In the genomic region with DNA sequence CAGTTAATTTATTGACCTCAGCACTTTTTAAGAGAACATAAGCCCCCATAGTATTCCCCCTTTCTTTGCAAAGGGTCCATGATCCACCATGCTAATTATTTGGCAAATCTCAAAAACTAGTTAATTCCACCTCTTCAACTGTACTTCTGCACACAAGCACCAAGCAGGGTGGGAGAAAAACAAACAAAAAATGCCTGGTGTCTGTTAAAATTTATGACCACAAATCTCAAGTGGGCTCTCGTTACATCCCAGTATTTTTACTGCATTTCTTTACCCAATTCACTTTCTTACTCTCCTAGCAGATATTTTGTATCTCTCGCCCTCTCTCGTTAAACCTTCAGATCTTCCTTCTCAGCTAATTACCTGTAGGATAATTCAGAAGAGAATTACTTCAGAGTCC, we compare ENCODE assay signal across 32 cellular contexts. TPM values are rescaled to one million over a fixed set of nuclear protein-coding genes. Genes with fewer than 3 reads are reported as not detected.
"Had no signal": no experiment of that assay in that cellular context is flagged by ENCODE, and none has a peak within 500 bp of the region (broad histone marks: within the 10 kb centered on the region; RNA-seq: fewer than 3 reads in every experiment).

No MANE protein-coding gene starts in this region.

- H3K9me3 Mint-ChIP-seq: activated naive CD4-positive, alpha-beta T cell treated with anti-CD3 and anti-CD28 coated beads, Interleukin-2, amount 10 ng/mL, durations not matched to agents 7 days and 5 days; activated T-helper 1 cell treated with anti-CD3 and anti-CD28 coated beads, Interleukin-12 subunit alpha, Interleukin-12 subunit beta, Interleukin-2, Interleukin-4 antibody, amounts not matched to agents 30 ng/mL and 10 ng/mL and 1 ng/mL, durations not matched to agents 14 hours and 24 hours and 36 hours had no signal

- DNase-seq: activated CD4-positive, alpha-beta memory T cell treated with anti-CD3 and anti-CD28 coated beads for 36 hours; activated CD4-positive, alpha-beta T cell treated with anti-CD3 and anti-CD28 coated beads for 48 hours; activated CD8-positive, alpha-beta memory T cell treated with anti-CD3 and anti-CD28 coated beads, Interleukin-2, amount 50 U/mL, for 4 hours; activated effector memory CD4-positive, alpha-beta T cell treated with anti-CD3 and anti-CD28 coated beads, Interleukin-2, amount 50 U/mL, for 16 hours; activated naive CD4-positive, alpha-beta T cell treated with anti-CD3 and anti-CD28 coated beads, Interleukin-2, amount 10 ng/mL, durations not matched to agents 7 days and 5 days; activated naive CD8-positive, alpha-beta T cell treated with anti-CD3 and anti-CD28 coated beads, Interleukin-2, amount 10 ng/mL, durations not matched to agents 7 days and 5 days; activated T-cell treated with anti-CD3 and anti-CD28 coated beads, Interleukin-2, amount 50 U/mL, for 1 hour; brain microvascular endothelial cell; caudate nucleus; foreskin melanocyte; heart right ventricle; kidney glomerular epithelial cell; left ventricle myocardium superior; mucosa of descending colon; ovary; right lobe of liver; stimulated activated CD4-positive, alpha-beta T cell treated with anti-CD3 and anti-CD28 coated beads, Interleukin-4, amount 100 ng/mL, for 24 hours; T-helper 9 cell; trophoblast cell; WERI-Rb-1 had no signal

- FAIRE-seq: urothelium cell line had no signal

- H3K27me3 ChIP-seq: ascending aorta, brain microvascular endothelial cell, esophagus muscularis mucosa, ovary, right lobe of liver had no signal

- H3K27ac ChIP-seq: ascending aorta, brain microvascular endothelial cell, heart right ventricle, ovary, right lobe of liver, thoracic aorta, WERI-Rb-1 had no signal

- H3K36me3 ChIP-seq: ascending aorta, esophagus muscularis mucosa, heart right ventricle, ovary, right lobe of liver, thoracic aorta, WERI-Rb-1 had no signal

- H3K4me3 ChIP-seq: ascending aorta, esophagus muscularis mucosa, heart right ventricle, mucosa of descending colon, ovary, right lobe of liver, skin epidermis, thoracic aorta had no signal

- H3K36me3 Mint-ChIP-seq: activated naive CD4-positive, alpha-beta T cell treated with anti-CD3 and anti-CD28 coated beads, Interleukin-2, amount 10 ng/mL, durations not matched to agents 7 days and 5 days; stimulated activated effector memory CD8-positive, alpha-beta T cell treated with anti-CD3 and anti-CD28 coated beads, Interleukin-12 subunit alpha, Interleukin-12 subunit beta, amount 100 ng/mL, for 72 hours had no signal

- H3K27ac Mint-ChIP-seq: activated CD4-positive, alpha-beta memory T cell treated with anti-CD3 and anti-CD28 coated beads for 36 hours; activated naive CD4-positive, alpha-beta T cell treated with anti-CD3 and anti-CD28 coated beads, Interleukin-2, amount 10 ng/mL, durations not matched to agents 7 days and 5 days; activated naive CD8-positive, alpha-beta T cell treated with anti-CD3 and anti-CD28 coated beads, Interleukin-2, amount 10 ng/mL, durations not matched to agents 7 days and 5 days; activated T-helper 1 cell treated with anti-CD3 and anti-CD28 coated beads, Interleukin-12 subunit alpha, Interleukin-12 subunit beta, Interleukin-2, Interleukin-4 antibody, amounts not matched to agents 30 ng/mL and 10 ng/mL and 1 ng/mL, durations not matched to agents 14 hours and 24 hours and 36 hours; nephron; progenitor cell of endocrine pancreas; stimulated activated effector memory CD8-positive, alpha-beta T cell treated with anti-CD3 and anti-CD28 coated beads, Interleukin-12 subunit alpha, Interleukin-12 subunit beta, amount 100 ng/mL, for 72 hours; stimulated activated naive CD8-positive, alpha-beta T cell treated with anti-CD3 and anti-CD28 coated beads, Interleukin-15, Interleukin-2, amounts not matched to agents 100 ng/mL and 50 ng/mL, for 24 hours had no signal

- ATAC-seq: activated CD4-positive, CD25-positive, alpha-beta regulatory T cell treated with anti-CD3 and anti-CD28 coated beads, Interleukin-2, amount 50 U/mL, for 24 hours; heart right ventricle; left ventricle myocardium superior; mucosa of descending colon; right lobe of liver; stimulated activated effector memory CD8-positive, alpha-beta T cell treated with anti-CD3 and anti-CD28 coated beads, Interleukin-12 subunit alpha, Interleukin-12 subunit beta, amount 100 ng/mL, for 72 hours had no signal

- H3K4me1 Mint-ChIP-seq: activated naive CD4-positive, alpha-beta T cell treated with anti-CD3 and anti-CD28 coated beads, Interleukin-2, amount 10 ng/mL, durations not matched to agents 7 days and 5 days; activated naive CD8-positive, alpha-beta T cell treated with anti-CD3 and anti-CD28 coated beads, Interleukin-2, amount 10 ng/mL, durations not matched to agents 7 days and 5 days; stimulated activated effector memory CD8-positive, alpha-beta T cell treated with anti-CD3 and anti-CD28 coated beads, Interleukin-12 subunit alpha, Interleukin-12 subunit beta, amount 100 ng/mL, for 72 hours had no signal

- H3K4me3 Mint-ChIP-seq: activated CD4-positive, alpha-beta memory T cell treated with anti-CD3 and anti-CD28 coated beads for 36 hours; activated naive CD4-positive, alpha-beta T cell treated with anti-CD3 and anti-CD28 coated beads, Interleukin-2, amount 10 ng/mL, durations not matched to agents 7 days and 5 days; activated naive CD8-positive, alpha-beta T cell treated with anti-CD3 and anti-CD28 coated beads, Interleukin-2, amount 10 ng/mL, durations not matched to agents 7 days and 5 days; activated T-helper 1 cell treated with anti-CD3 and anti-CD28 coated beads, Interleukin-12 subunit alpha, Interleukin-12 subunit beta, Interleukin-2, Interleukin-4 antibody, amounts not matched to agents 30 ng/mL and 10 ng/mL and 1 ng/mL, durations not matched to agents 14 hours and 24 hours and 36 hours; nephron; stimulated activated effector memory CD8-positive, alpha-beta T cell treated with anti-CD3 and anti-CD28 coated beads, Interleukin-12 subunit alpha, Interleukin-12 subunit beta, amount 100 ng/mL, for 72 hours; stimulated activated naive CD8-positive, alpha-beta T cell treated with anti-CD3 and anti-CD28 coated beads, Interleukin-15, Interleukin-2, amounts not matched to agents 100 ng/mL and 50 ng/mL, for 24 hours had no signal

- H3K9me3 ChIP-seq: mucosa of descending colon, ovary, right lobe of liver, thoracic aorta had no signal

RNA-seq across cellular contexts. Expression of gene ARSJ, which starts 6.1 kb away (rescaled TPM):
- total RNA-seq: activated CD8-positive, alpha-beta memory T cell treated with anti-CD3 and anti-CD28 coated beads for 36 hours; activated T-helper 1 cell treated with anti-CD3 and anti-CD28 coated beads, Interleukin-12 subunit alpha, Interleukin-12 subunit beta, Interleukin-2, Interleukin-4 antibody, amounts not matched to agents 30 ng/mL and 10 ng/mL and 1 ng/mL, durations not matched to agents 14 hours and 24 hours and 36 hours had no signal
